In genomic region chr16:89958068-89958467, GRCh38 we compare ENCODE assay signal across 9 cellular contexts. TPM values are rescaled to one million over a fixed set of nuclear protein-coding genes. Genes with fewer than 3 reads are reported as not detected.
DNase-seq lines count a peak whose midpoint lies in the region; ATAC-seq, FAIRE-seq and TF ChIP-seq lines count a peak whose summit lies in the region.
"Had no signal": no experiment of that assay in that cellular context is flagged by ENCODE, and none has a peak within 500 bp of the region (broad histone marks: within the 10 kb centered on the region; RNA-seq: fewer than 3 reads in every experiment).

No MANE protein-coding gene starts in this region.

- 90% methylated on average over 7 of the region's 7 CpGs for WGBS in GM12878 (ENCODE audit: insufficient coverage, insufficient replicate concordance, low lambda C conversion rate, missing lambda C conversion rate)

- no peaks in the 10 kb centered on the region for H3K79me2 ChIP-seq in GM12878 (ENCODE audit: control insufficient read depth, insufficient read depth, low read length)
- no peaks in the 10 kb centered on the region for H3K79me2 ChIP-seq in MM.1S (ENCODE audit: low read length)

- no peak for TF ChIP-seq CTCF in Calu3 (IDR thresholded peaks at IDR 0.05; ENCODE audit: unreplicated experiment)
- TF ChIP-seq CTCF in GM12878 (IDR thresholded peaks at IDR 0.05 in 2 of 3, conservative IDR thresholded peaks at IDR 0.05 in 1 of 3; ENCODE audit: control insufficient read depth in 2 of 3, extremely low read depth in 1 of 3, insufficient read depth in 1 of 3, low read depth in 3 of 3, low read length in 3 of 3) = no peak
- no peak for TF ChIP-seq CTCF in lower lobe of right lung (IDR thresholded peaks at IDR 0.05)
- no peak for TF ChIP-seq CTCF in MM.1S (IDR thresholded peaks at IDR 0.05; ENCODE audit: low read length)
- TF ChIP-seq CTCF in vagina (IDR thresholded peaks at IDR 0.05) = no peak

- no peak overlapping the region for H3K27ac ChIP-seq in GM12878 (ENCODE audit: control insufficient read depth, insufficient read depth)
- H3K27ac ChIP-seq in lower lobe of right lung = peak overlapping the region; percentile 64
- no peak overlapping the region for H3K27ac ChIP-seq in MM.1S (ENCODE audit: low read length)
- no peak overlapping the region for H3K27ac ChIP-seq in vagina

- CTCF ChIA-PET in Calu3 (lab: Charles Lee) (no interaction called here), GM12878 (lab: Yijun Ruan, JAX) (no interaction called here)

- H3K36me3 Mint-ChIP-seq in Calu3 (ENCODE audit: insufficient read depth, unreplicated experiment) = peaks cover 24% of the 10 kb centered on the region

- peak; percentile 29; the same call in 2 of the 3 replicates for ATAC-seq in GM12878
- ATAC-seq in lower lobe of right lung = peak; percentile 62 to 82
- ATAC-seq in GM21515 (IDR thresholded peaks at IDR 0.05; ENCODE audit: unreplicated experiment) = no peak

- H3K4me3 ChIP-seq in GM12878 (no peak overlapping the region), lower lobe of right lung (peak overlapping the region; percentile 42), MM.1S (ENCODE audit: low read length) (no peak overlapping the region), vagina (no peak overlapping the region)

- TF ChIP-seq RAD21 in GM12878 (IDR thresholded peaks at IDR 0.05; ENCODE audit: insufficient read depth, low read depth, low read length) = no peak

- H3K27me3 ChIP-seq in GM12878 (replicated peaks in 1 of 2; ENCODE audit: control insufficient read depth in 2 of 2, insufficient read depth in 2 of 2, low read length in 1 of 2) (no peaks in the 10 kb centered on the region), lower lobe of right lung (ENCODE audit: low read depth) (no peaks in the 10 kb centered on the region), MM.1S (replicated peaks; ENCODE audit: insufficient read depth, low read length) (no peaks in the 10 kb centered on the region), vagina (no peaks in the 10 kb centered on the region)

- no peaks in the 10 kb centered on the region for H3K27me3 Mint-ChIP-seq in Calu3 (ENCODE audit: unreplicated experiment)

- H3K9me2 ChIP-seq in MM.1S (replicated peaks; ENCODE audit: insufficient read depth, low read length) = no peaks in the 10 kb centered on the region

- H4K20me1 ChIP-seq in GM12878 (ENCODE audit: control insufficient read depth, insufficient read depth) (no peaks in the 10 kb centered on the region), MM.1S (ENCODE audit: insufficient read depth, low read length) (no peaks in the 10 kb centered on the region)

- no peak overlapping the region for H2AFZ ChIP-seq in GM12878 (ENCODE audit: control insufficient read depth, low read depth, low read length)
- no peak overlapping the region for H2AFZ ChIP-seq in MM.1S (ENCODE audit: low read length)

- TF ChIP-seq EP300 in GM12878 (IDR thresholded peaks at IDR 0.05; ENCODE audit: borderline replicate concordance in 1 of 2, control insufficient read depth in 1 of 2, low read depth in 2 of 2, low read length in 2 of 2) = no peak

- SMC1A ChIA-PET in GM12878 (lab: Charles Lee; ENCODE audit: uncharacterized antibody, unreplicated experiment) = no interaction called here

- in situ Hi-C loops in GM12878 (cut with MboI) = no loop called here

- DNase-seq in Calu3 (peak; percentile 20), HTR-8/SVneo (ENCODE audit: insufficient read length, low spot score) (peak; percentile 33), GM12878 (ENCODE audit: low read depth, low spot score) (no peak), lower lobe of right lung (peak; percentile 65), MM.1S (no peak), NCI-H1105 treated with DMSO at 0.1 percent for 48 hours (lab: John Stamatoyannopoulos, UW) (no peak), vagina (ENCODE audit: extremely low spot score in 2 of 2) (no peak)
- DNase-seq: stimulated activated CD4-positive, alpha-beta T cell treated with anti-CD3 and anti-CD28 coated beads, Interleukin-2, amount 100 ng/mL, for 48 hours had no signal

- H3K4me3 Mint-ChIP-seq in Calu3 (ENCODE audit: low read depth, unreplicated experiment) = no peak overlapping the region

- H3K36me3 ChIP-seq in GM12878 (ENCODE audit: control insufficient read depth in 2 of 2, insufficient read depth in 2 of 2, low read length in 1 of 2) = peaks cover 0 to 5% of the 10 kb centered on the region in 2 experiments
- peaks cover 72% of the 10 kb centered on the region for H3K36me3 ChIP-seq in lower lobe of right lung
- no peaks in the 10 kb centered on the region for H3K36me3 ChIP-seq in MM.1S (replicated peaks; ENCODE audit: insufficient read depth, low read length)
- peaks cover 0 to 26% of the 10 kb centered on the region in 2 donors for H3K36me3 ChIP-seq in vagina

- no peak overlapping the region for H3K27ac Mint-ChIP-seq in Calu3 (ENCODE audit: unreplicated experiment)

- BruUV-seq in Calu3 (replicated peaks; lab: Mats Ljungman, UMichigan) (no TSS peak), GM12878 (replicated peaks; lab: Mats Ljungman, UMichigan) (no TSS peak)

- RAD21 ChIA-PET in GM12878 (lab: Charles Lee; ENCODE audit: unreplicated experiment) = no interaction called here

- H3K4me1 ChIP-seq in GM12878 (ENCODE audit: control insufficient read depth, insufficient read depth, low read length) (peaks cover 23% of the 10 kb centered on the region), lower lobe of right lung (no peaks in the 10 kb centered on the region), MM.1S (ENCODE audit: low read length) (no peaks in the 10 kb centered on the region), vagina (no peaks in the 10 kb centered on the region)

- no peaks in the 10 kb centered on the region for H3K9me3 Mint-ChIP-seq in Calu3 (ENCODE audit: low read depth, unreplicated experiment)

- H3F3A ChIP-seq in MM.1S (ENCODE audit: insufficient read depth, low read length) = no peaks in the 10 kb centered on the region

- no peaks in the 10 kb centered on the region for H3K4me1 Mint-ChIP-seq in Calu3 (ENCODE audit: low read depth, unreplicated experiment)

- intact Hi-C loops in Calu3 (cut with micrococcal nuclease; ENCODE audit: unreplicated experiment) = no loop called here
- intact Hi-C loops in GM12878 (cut with micrococcal nuclease; ENCODE audit: unreplicated experiment) = no loop called here
- intact Hi-C loops in lower lobe of right lung (cut with DNase I) = no loop called here
- intact Hi-C loops in vagina (cut with DNase I) = no loop called here

- H3K9me3 ChIP-seq in GM12878 (replicated peaks; ENCODE audit: control insufficient read depth, insufficient read depth, low read length) = no peaks in the 10 kb centered on the region
- H3K9me3 ChIP-seq in lower lobe of right lung = no peaks in the 10 kb centered on the region
- no peaks in the 10 kb centered on the region for H3K9me3 ChIP-seq in MM.1S (replicated peaks; ENCODE audit: insufficient read depth, low read length)
- no peaks in the 10 kb centered on the region for H3K9me3 ChIP-seq in vagina

- TF ChIP-seq POLR2A in GM12878 (IDR thresholded peaks at IDR 0.05; ENCODE audit: low read depth, low read length) = no peak
- TF ChIP-seq POLR2A in vagina (IDR thresholded peaks at IDR 0.05) = no peak

- FAIRE-seq in HTR-8/SVneo (lab: Jason Lieb, UNC) (peak; percentile 73), GM12878 (lab: Jason Lieb, UNC) (no peak)

- H3K4me2 ChIP-seq in GM12878 (ENCODE audit: control insufficient read depth, insufficient read depth) (no peak overlapping the region), MM.1S (ENCODE audit: low read depth, low read length) (no peak overlapping the region)

- no peak overlapping the region for H3K9ac ChIP-seq in GM12878 (ENCODE audit: control insufficient read depth, insufficient read depth, low read length)
- no peak overlapping the region for H3K9ac ChIP-seq in MM.1S (ENCODE audit: low read length)

- POLR2A ChIA-PET in GM12878 (lab: Charles Lee) = no interaction called here

RNA-seq across cellular contexts. Expression of gene DEF8, which starts 9.5 kb away (rescaled TPM):
- total RNA-seq in Calu3 (2022) (67.0 and 70.1 TPM in 2 replicates), GM12878 (2014; rRNA removed) (88.3 and 98.2 TPM in 2 replicates), GM12878 (2014; rRNA removed; fragmentation: Illumina TruSeq; extraction: Trizol) (35.3 and 38.6 TPM in 2 replicates), GM12878 (2021) (63.8 and 72.1 TPM in 2 replicates), lower lobe of right lung (66.0 TPM), vagina (94.5 TPM)
- 34.0 and 49.6 TPM in 2 replicates for total RNA-seq in GM12878 (2013; cell fraction: nucleolus; rRNA removed)
- polyA plus RNA-seq in GM12878 (2011; ENCODE audit: low read depth) = 27.4 TPM
- polyA plus RNA-seq in GM12878 (2011; rRNA removed) (14.4 and 27.9 TPM in 2 replicates), GM12878 (2014; fragmentation: Illumina TruSeq; extraction: Trizol) (13.5 and 28.8 TPM in 2 replicates), GM12878 (2014; fragmentation: Nextera tagmentation; extraction: Ambion mirVana) (10 to 100 TPM; 17.0 to 33.5 TPM), GM12878 (2014; rRNA removed) (80.6 and 124 TPM in 2 replicates), GM12878 (2016; fragmentation: Nextera tagmentation; extraction: Ambion mirVana) (10 to 100 TPM; 63.2 to 64.1 TPM)
- polyA plus RNA-seq in GM12878 (2011; cell fraction: cytosol; rRNA removed) = 53.1 and 56.5 TPM in 2 replicates
- polyA plus RNA-seq in GM12878 (2011; cell fraction: nucleus; rRNA removed) = 93.4 and 142 TPM in 2 replicates
- polyA plus RNA-seq in GM12878 (2012) = 26.0 and 37.6 TPM in 2 replicates
- polyA minus RNA-seq in GM12878 (2011; rRNA and poly(A)+ RNA removed) = 19.9 and 23.1 TPM in 2 replicates
- 14.2 and 15.2 TPM in 2 replicates for polyA minus RNA-seq in GM12878 (2011; cell fraction: cytosol; rRNA and poly(A)+ RNA removed)
- polyA minus RNA-seq in GM12878 (2011; cell fraction: nucleus; rRNA and poly(A)+ RNA removed) = 9.8 and 24.4 TPM in 2 replicates

RNA-seq across cellular contexts. Expression of gene TUBB3, which starts 34.9 kb away (rescaled TPM):
- total RNA-seq in Calu3 (2022) (52.1 and 61.5 TPM in 2 replicates), GM12878 (2014; rRNA removed) (1.3 and 1.6 TPM in 2 replicates), GM12878 (2014; rRNA removed; fragmentation: Illumina TruSeq; extraction: Trizol) (0.49 and 0.69 TPM in 2 replicates), GM12878 (2021) (1.6 and 2.3 TPM in 2 replicates), lower lobe of right lung (2.1 TPM), vagina (19.2 TPM)
- total RNA-seq in GM12878 (2013; cell fraction: nucleolus; rRNA removed) = 1.7 TPM in 1 of 2 replicates, not detected in the other
- 0.29 TPM for polyA plus RNA-seq in GM12878 (2011; ENCODE audit: low read depth)
- polyA plus RNA-seq in GM12878 (2011; rRNA removed) (0.19 and 0.58 TPM in 2 replicates), GM12878 (2014; fragmentation: Illumina TruSeq; extraction: Trizol) (0.32 TPM in 1 of 2 replicates, not detected in the other), GM12878 (2014; fragmentation: Nextera tagmentation; extraction: Ambion mirVana) (under 1 TPM in 1 of 2 experiments, not detected in 1; 0.09 TPM), GM12878 (2014; rRNA removed) (0.50 and 0.86 TPM in 2 replicates), GM12878 (2016; fragmentation: Nextera tagmentation; extraction: Ambion mirVana) (1 to 10 TPM; 1.3 to 2.5 TPM)
- 0.52 and 1.0 TPM in 2 replicates for polyA plus RNA-seq in GM12878 (2011; cell fraction: cytosol; rRNA removed)
- polyA plus RNA-seq in GM12878 (2011; cell fraction: nucleus; rRNA removed) = 1.8 TPM in 2 replicates
- polyA plus RNA-seq in GM12878 (2012) = 1.0 and 1.3 TPM in 2 replicates
- polyA minus RNA-seq in GM12878 (2011; rRNA and poly(A)+ RNA removed) = 0.51 and 1.4 TPM in 2 replicates
- 0.67 TPM in 1 of 2 replicates, not detected in the other for polyA minus RNA-seq in GM12878 (2011; cell fraction: cytosol; rRNA and poly(A)+ RNA removed)
- polyA minus RNA-seq in GM12878 (2011; cell fraction: nucleus; rRNA and poly(A)+ RNA removed) = 0.60 TPM in 1 of 2 replicates, not detected in the other

RNA-seq across cellular contexts. Expression of gene MC1R, which starts 39.4 kb away (rescaled TPM):
- 16.9 and 17.4 TPM in 2 replicates for total RNA-seq in Calu3 (2022)
- total RNA-seq in GM12878 (2013; cell fraction: nucleolus; rRNA removed) = 8.0 and 12.8 TPM in 2 replicates
- total RNA-seq in GM12878 (2014; rRNA removed) = 0.60 and 0.62 TPM in 2 replicates
- total RNA-seq in GM12878 (2014; rRNA removed; fragmentation: Illumina TruSeq; extraction: Trizol) = 0.28 and 0.40 TPM in 2 replicates
- total RNA-seq in GM12878 (2021) = 0.72 and 1.3 TPM in 2 replicates
- 0.55 TPM for polyA plus RNA-seq in GM12878 (2011; ENCODE audit: low read depth)
- 0.68 and 1.0 TPM in 2 replicates for polyA plus RNA-seq in GM12878 (2011; rRNA removed)
- 1.3 and 1.5 TPM in 2 replicates for polyA plus RNA-seq in GM12878 (2011; cell fraction: cytosol; rRNA removed)
- polyA plus RNA-seq in GM12878 (2011; cell fraction: nucleus; rRNA removed) = 11.5 and 15.2 TPM in 2 replicates
- 0.44 and 1.2 TPM in 2 replicates for polyA plus RNA-seq in GM12878 (2012)
- polyA plus RNA-seq in GM12878 (2014; fragmentation: Illumina TruSeq; extraction: Trizol) = 0.50 TPM in 1 of 2 replicates, not detected in the other
- polyA plus RNA-seq in GM12878 (2014; fragmentation: Nextera tagmentation; extraction: Ambion mirVana) = under 1 TPM; 0.06 to 0.07 TPM
- polyA plus RNA-seq in GM12878 (2014; rRNA removed) = 1.8 and 2.3 TPM in 2 replicates
- under 1 TPM; 0.18 to 0.40 TPM for polyA plus RNA-seq in GM12878 (2016; fragmentation: Nextera tagmentation; extraction: Ambion mirVana)
- polyA minus RNA-seq in GM12878 (2011; rRNA and poly(A)+ RNA removed) = 1.8 and 2.8 TPM in 2 replicates
- 0.40 and 1.4 TPM in 2 replicates for polyA minus RNA-seq in GM12878 (2011; cell fraction: cytosol; rRNA and poly(A)+ RNA removed)
- polyA minus RNA-seq in GM12878 (2011; cell fraction: nucleus; rRNA and poly(A)+ RNA removed) = 1.8 and 4.1 TPM in 2 replicates
- total RNA-seq in lower lobe of right lung = 5.3 TPM
- total RNA-seq in vagina = 4.4 TPM

Comparison
In these comparisons a context has a peak if more than half of its experiments do, and no peak if none do; other contexts are left out.
1. DNase-seq: peak in Calu3 (single experiment), HTR-8/SVneo (single experiment) and lower lobe of right lung (single experiment); none in GM12878 (single experiment), MM.1S (single experiment), NCI-H1105 treated with DMSO at 0.1 percent for 48 hours (single experiment) and vagina (0 of 2).